Comparison of ENCODE assay signal across 27 cellular contexts in genomic region chr11:114472661-114473060, GRCh38.
"Had no signal": no experiment of that assay in that cellular context is flagged by ENCODE, and none has a peak within 500 bp of the region (broad histone marks: within the 10 kb centered on the region; RNA-seq: fewer than 3 reads in every experiment).

No MANE protein-coding gene starts in this region.

- H3K27ac ChIP-seq: left lung, lower lobe of right lung, pancreas, prostate gland, sigmoid colon, spleen, suprapubic skin, thoracic aorta, tibial artery, upper lobe of right lung, uterus had no signal

- FAIRE-seq: islet of Langerhans, kidney, pancreas, small intestine had no signal

- H3K4me3 ChIP-seq: left lung, lower lobe of right lung, pancreas, prostate gland, sigmoid colon, spleen, suprapubic skin, thoracic aorta, tibial artery, upper lobe of right lung, uterus had no signal

- H3K36me3 ChIP-seq: left lung, lower lobe of right lung, pancreas, prostate gland, sigmoid colon, spleen, suprapubic skin, thoracic aorta, tibial artery, upper lobe of right lung, uterus had no signal

- H3K4me1 ChIP-seq: left lung, lower lobe of right lung, pancreas, prostate gland, spleen, suprapubic skin, tibial artery, upper lobe of right lung, uterus had no signal

- H3K27me3 ChIP-seq: left lung, pancreas, sigmoid colon, spleen, suprapubic skin, tibial artery, upper lobe of right lung, uterus had no signal

- H3K9me3 ChIP-seq: left lung, lower lobe of right lung, pancreas, prostate gland, sigmoid colon, spleen, suprapubic skin, thoracic aorta, tibial artery, upper lobe of right lung, uterus had no signal

- DNase-seq: hypothalamus; immature natural killer cell; kidney; left colon; left lung; lower lobe of right lung; mammary epithelial cell; mesenchymal stem cell; naive thymus-derived CD8-positive, alpha-beta T cell; nucleus accumbens; pancreas; posterior cingulate gyrus; retina; right cardiac atrium; sigmoid colon; small intestine; spleen; stimulated activated CD4-positive, alpha-beta T cell treated with anti-CD3 and anti-CD28 coated beads, Interleukin-4, amount 100 ng/mL, for 24 hours; stimulated activated naive CD4-positive, alpha-beta T cell; tibial artery; upper lobe of right lung; uterus had no signal

- ATAC-seq: left colon; left lung; lower lobe of right lung; naive thymus-derived CD8-positive, alpha-beta T cell; pancreas; right cardiac atrium; stimulated activated effector memory CD8-positive, alpha-beta T cell treated with anti-CD3 and anti-CD28 coated beads, Interleukin-12 subunit alpha, Interleukin-12 subunit beta, amount 100 ng/mL, for 72 hours; upper lobe of right lung had no signal
